31 cellular contexts compared by ENCODE assay signal in the genomic region with DNA sequence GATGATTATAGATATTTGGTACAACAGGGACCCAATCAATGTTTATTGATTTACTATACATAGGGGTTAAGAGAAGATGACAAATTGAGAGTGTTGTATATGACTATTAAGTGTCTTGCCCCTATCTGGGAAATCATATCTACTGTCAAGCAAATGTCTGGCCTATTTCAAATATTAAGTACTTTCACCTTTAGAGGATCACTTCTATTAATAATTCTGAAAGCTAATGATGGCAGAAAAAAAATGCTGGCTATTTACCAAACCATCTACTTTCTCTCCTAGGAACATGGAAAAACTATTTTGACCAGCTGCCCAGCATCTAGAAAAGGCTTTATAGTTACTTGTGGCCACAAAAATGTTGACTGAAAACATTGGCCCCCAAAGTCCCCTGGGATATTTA.
"Had no signal": no experiment of that assay in that cellular context is flagged by ENCODE, and none has a peak within 500 bp of the region (broad histone marks: within the 10 kb centered on the region; RNA-seq: fewer than 3 reads in every experiment).

No MANE protein-coding gene starts in this region.

- H3K36me3 ChIP-seq: adrenal gland, ascending aorta, brain microvascular endothelial cell, breast epithelium, cardiac muscle cell had no signal

- H3K4me1 ChIP-seq: adrenal gland, ascending aorta, body of pancreas, breast epithelium had no signal

- H3K27ac ChIP-seq: adrenal gland, ascending aorta, body of pancreas, brain microvascular endothelial cell, breast epithelium, cardiac muscle cell had no signal

- ATAC-seq: activated naive CD4-positive, alpha-beta T cell treated with anti-CD3 and anti-CD28 coated beads, Interleukin-2, amount 50 U/mL, for 72 hours; activated naive CD8-positive, alpha-beta T cell treated with anti-CD3 and anti-CD28 coated beads, Interleukin-2, amount 50 U/mL, for 24 hours; activated T-cell treated with anti-CD3 and anti-CD28 coated beads, Interleukin-2, amount 50 U/mL, for 4 hours; activated T-cell treated with anti-CD3 and anti-CD28 coated beads, Interleukin-2, amount 50 U/mL, for 72 hours; activated T-helper 17 cell treated with anti-CD3 and anti-CD28 coated beads, Interleukin-2, amount 50 U/mL, for 72 hours; body of pancreas had no signal

- DNase-seq: activated effector memory CD4-positive, alpha-beta T cell treated with anti-CD3 and anti-CD28 coated beads, Interleukin-2, amount 50 U/mL, for 16 hours; activated effector memory CD4-positive, alpha-beta T cell treated with Interleukin-2 at 50 U/mL for 16 hours; activated gamma-delta T cell; activated gamma-delta T cell treated with Interleukin-2 at 50 U/mL for 16 hours; activated naive CD4-positive, alpha-beta T cell; activated naive CD4-positive, alpha-beta T cell treated with anti-CD3 and anti-CD28 coated beads for 36 hours; activated naive CD4-positive, alpha-beta T cell treated with anti-CD3 and anti-CD28 coated beads, Interleukin-2, amount 10 ng/mL, durations not matched to agents 7 days and 5 days; activated naive CD4-positive, alpha-beta T cell treated with anti-CD3 and anti-CD28 coated beads, Interleukin-2, amount 50 U/mL, for 16 hours; activated naive CD4-positive, alpha-beta T cell treated with Interleukin-2 at 50 U/mL for 16 hours; activated naive CD8-positive, alpha-beta T cell treated with anti-CD3 and anti-CD28 coated beads for 36 hours; activated naive CD8-positive, alpha-beta T cell treated with anti-CD3 and anti-CD28 coated beads, Interleukin-2, amount 10 ng/mL, durations not matched to agents 7 days and 5 days; activated naive CD8-positive, alpha-beta T cell treated with anti-CD3 and anti-CD28 coated beads, Interleukin-2, amount 50 U/mL, for 24 hours; activated T-cell treated with anti-CD3 and anti-CD28 coated beads, Interleukin-2, amount 50 U/mL, for 24 hours; activated T-cell treated with anti-CD3 and anti-CD28 coated beads, Interleukin-2, amount 50 U/mL, for 4 hours; activated T-cell treated with anti-CD3 and anti-CD28 coated beads, Interleukin-2, amount 50 U/mL, for 48 hours; activated T-cell treated with anti-CD3 and anti-CD28 coated beads, Interleukin-2, amount 50 U/mL, for 72 hours; adrenal gland; amniotic stem cell; amygdala; anterior cingulate cortex; aorta; body of pancreas; brain microvascular endothelial cell; caudate nucleus; central memory CD4-positive, alpha-beta T cell; cerebellar nuclear complex had no signal

- H3K27me3 ChIP-seq: adrenal gland, ascending aorta, body of pancreas, brain microvascular endothelial cell, breast epithelium had no signal

- H3K4me3 ChIP-seq: adrenal gland, ascending aorta, body of pancreas, breast epithelium, cardiac muscle cell had no signal

- H3K9me3 ChIP-seq: adrenal gland, ascending aorta, body of pancreas, breast epithelium had no signal
